ENCODE assay signal across 7 cellular contexts in genomic region chr10:44383749-44384600, GRCh38. TPM values are rescaled to one million over a fixed set of nuclear protein-coding genes. Genes with fewer than 3 reads are reported as not detected.
DNase-seq lines count a peak whose midpoint lies in the region; ATAC-seq and TF ChIP-seq lines count a peak whose summit lies in the region.

No MANE protein-coding gene starts in this region.

- DNase-seq in HFFc6, result peak; percentile 30
- no peak for DNase-seq in left lobe of liver (ENCODE audit: low spot score)
- no peak for DNase-seq in SIG-M5 treated with dmso at 0.1 percent for 504 hours (lab: John Stamatoyannopoulos, UW; ENCODE audit: unreplicated experiment)
- no peak for DNase-seq in activated CD4-positive, alpha-beta T cell treated with anti-CD3 and anti-CD28 coated beads for 4 hours

- ATAC-seq in left lobe of liver, result peak; percentile 46
- no peak for ATAC-seq in HG03108 (IDR thresholded peaks at IDR 0.05; ENCODE audit: unreplicated experiment)

- H3K27ac Mint-ChIP-seq in HFFc6, result peak overlapping the region; percentile 18; the same call in 1 of the 2 replicates

- H3K4me1 ChIP-seq in subcutaneous abdominal adipose tissue (ENCODE audit: control insufficient read depth in 5 of 5, insufficient read depth in 5 of 5, low read length in 5 of 5), result peaks cover 2 to 57% (median 44%) of the 10 kb centered on the region in 5 donors

- TF ChIP-seq CTCF in HFFc6 (IDR thresholded peaks at IDR 0.05), result no peak

- peak overlapping the region; percentile 87 for H3K4me3 Mint-ChIP-seq in HFFc6

- H3K9ac ChIP-seq in subcutaneous abdominal adipose tissue (ENCODE audit: low read length in 5 of 5), result peak overlapping the region in 3 of 5 donors; percentile 51 to 62 (median 54)

- H3K36me3 Mint-ChIP-seq in HFFc6 (ENCODE audit: low read depth), result peaks cover 14% of the 10 kb centered on the region; the same call in 1 of the 2 replicates

- H3K27me3 ChIP-seq in subcutaneous abdominal adipose tissue (ENCODE audit: control insufficient read depth in 5 of 5, insufficient read depth in 4 of 5, low read length in 5 of 5), result peaks cover 0 to 20% (median 7%) of the 10 kb centered on the region in 5 donors

- H3K9me3 ChIP-seq in subcutaneous abdominal adipose tissue (ENCODE audit: control insufficient read depth in 5 of 5, low read length in 5 of 5), result no peaks in the 10 kb centered on the region

- H3K4me3 ChIP-seq in subcutaneous abdominal adipose tissue (ENCODE audit: low read depth in 1 of 5, low read length in 5 of 5), result peak overlapping the region; percentile 72 to 92 (median 83)

- H3K27me3 Mint-ChIP-seq in HFFc6 (ENCODE audit: insufficient read depth), result no peaks in the 10 kb centered on the region

- peak overlapping the region; percentile 29 for H3K27ac ChIP-seq in cingulate gyrus (ENCODE audit: low read depth, low read length)
- peak overlapping the region; percentile 35 for H3K27ac ChIP-seq in subcutaneous abdominal adipose tissue (ENCODE audit: low read depth, low read length)

- H3K9me3 Mint-ChIP-seq in HFFc6, result no peaks in the 10 kb centered on the region

- H3K36me3 ChIP-seq in subcutaneous abdominal adipose tissue (ENCODE audit: control insufficient read depth in 5 of 5, insufficient read depth in 5 of 5, low read length in 5 of 5), result peaks cover 0 to 17% (median 13%) of the 10 kb centered on the region in 5 donors

- H3K4me1 Mint-ChIP-seq in HFFc6 (ENCODE audit: low read depth), result peaks cover 26% of the 10 kb centered on the region

RNA-seq across cellular contexts. Expression of gene CXCL12, which starts 0.9 kb away (rescaled TPM):
- 100 to 1,000 TPM; 111 to 241 (median 197) TPM for total RNA-seq in HFFc6 (2021; fragmentation: NEBNext Ultra II Directional; extraction: Animal tissue kit (Norgen Biotek cat#: 25700))
- total RNA-seq in left lobe of liver, result 50.3 TPM
